In the genomic region with DNA sequence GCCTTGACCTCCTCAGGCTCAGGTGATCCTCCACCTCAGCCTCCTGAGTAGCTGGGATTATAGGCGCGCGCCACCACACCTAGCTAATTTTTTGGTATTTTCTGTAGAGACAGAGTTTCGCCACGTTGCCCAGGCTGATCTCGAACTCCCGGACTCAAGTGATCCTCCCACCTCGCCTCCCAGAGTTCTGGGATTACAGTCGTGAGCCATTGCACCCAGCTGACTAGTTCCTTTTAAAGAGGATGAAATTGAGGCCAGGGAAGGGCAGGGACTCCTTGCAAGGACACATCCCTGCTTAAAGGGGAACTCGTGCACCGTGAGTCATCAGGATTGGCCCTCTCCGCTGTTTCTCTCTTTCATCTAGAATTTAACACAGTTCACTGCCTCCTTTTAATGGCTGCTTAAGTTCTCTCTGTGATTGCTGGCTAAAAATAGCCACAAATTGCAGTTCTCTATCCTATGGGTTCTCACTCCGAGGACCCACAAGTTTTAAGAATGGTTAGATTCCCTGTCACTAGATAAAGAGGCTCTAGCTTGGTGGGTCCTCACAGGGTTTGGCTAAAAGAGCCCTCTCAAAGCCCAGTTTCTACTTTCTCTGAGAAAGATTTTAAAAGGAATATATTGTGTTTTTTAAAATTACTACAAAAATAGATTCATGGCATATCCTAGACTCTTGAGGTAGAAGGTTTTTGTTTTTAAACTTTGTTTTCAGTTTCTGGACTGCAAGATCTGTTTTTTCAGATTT, we compare ENCODE assay signal across 1 cellular context.
TF ChIP-seq lines count a peak whose summit lies in the region.

No MANE protein-coding gene starts in this region.

TF ChIP-seq in IMR-90, 13 proteins besides CTCF, POLR2A, EP300 and RAD21:
- TF ChIP-seq SMC3 (IDR thresholded peaks at IDR 0.05; ENCODE audit: low read depth, low read length): no peak
- TF ChIP-seq MXI1 (IDR thresholded peaks at IDR 0.05; ENCODE audit: borderline replicate concordance, low read depth, low read length): peak; percentile 43; the same call in 1 of the 2 replicates
- no peak for TF ChIP-seq MAFK (IDR thresholded peaks at IDR 0.05; ENCODE audit: low read depth, low read length)
- TF ChIP-seq RFX5 (IDR thresholded peaks at IDR 0.05; ENCODE audit: low read depth, low read length): no peak
- TF ChIP-seq NFE2L2 (IDR thresholded peaks at IDR 0.05; ENCODE audit: low read depth, low read length): no peak
- TF ChIP-seq CEBPB (IDR thresholded peaks at IDR 0.05; ENCODE audit: low read depth, low read length): no peak
- peak; percentile 42 for TF ChIP-seq FOS (IDR thresholded peaks at IDR 0.05; ENCODE audit: low read depth, low read length)
- TF ChIP-seq BHLHE40 (IDR thresholded peaks at IDR 0.05; ENCODE audit: low read depth, low read length): peak; percentile 63
